In genomic region chr7:91880413-91881241, GRCh38 we compare ENCODE assay signal across 1 cellular context.
TF ChIP-seq lines count a peak whose summit lies in the region.

Gene MTERF1 (minus strand): TSS chr7:91880702. CDS start chr7:91880083, 619 bp downstream.

TF ChIP-seq in H1, 55 proteins besides CTCF, POLR2A, EP300 and RAD21 (continued from another document):
- TF ChIP-seq USF2 (IDR thresholded peaks at IDR 0.05; ENCODE audit: low read length) (no peak), JUND (IDR thresholded peaks at IDR 0.05; ENCODE audit: low read length) (0 out of 2 replicates have a peak, but pooled peaks have one; percentile 59), YY1 (IDR thresholded peaks at IDR 0.05; ENCODE audit: low read depth, low read length) (peak; percentile 45; the same call in 1 of the 2 replicates), RNF2 (IDR thresholded peaks at IDR 0.05; ENCODE audit: borderline replicate concordance, low read depth, low read length, missing control alignments, poor library complexity, severe bottlenecking) (no peak), HDAC2 (IDR thresholded peaks at IDR 0.05; ENCODE audit: borderline replicate concordance in 1 of 2, low read depth in 2 of 2, low read length in 2 of 2) (0 out of 4 replicates have a peak, but pooled peaks of 1 of the 2 experiments have one; percentile 21), FOSL1 (IDR thresholded peaks at IDR 0.05; ENCODE audit: insufficient read depth, low read depth, low read length) (no peak), BCL11A (IDR thresholded peaks at IDR 0.05; ENCODE audit: low read depth in 2 of 2, low read length in 2 of 2) (no peak), E2F6 (IDR thresholded peaks at IDR 0.05) (peak; percentile 31; the same call in 1 of the 2 replicates), MAFK (IDR thresholded peaks at IDR 0.05; ENCODE audit: low read depth, low read length) (no peak), TAF7 (optimal IDR thresholded peaks at IDR 0.05; ENCODE audit: borderline replicate concordance, low read depth, low read length) (peak; percentile 89), TAF1 (IDR thresholded peaks at IDR 0.05; ENCODE audit: low read depth, low read length) (peak; percentile 93), SIN3A (conservative IDR thresholded peaks at IDR 0.05 in 1 of 2, IDR thresholded peaks at IDR 0.05 in 1 of 2; ENCODE audit: low read depth in 1 of 2, low read length in 2 of 2) (peak in 1 of 2 experiments; percentile 65; a peak in 1 of 4 replicates), CHD2 (IDR thresholded peaks at IDR 0.05; ENCODE audit: low read length) (peak; percentile 49; the same call in 1 of the 2 replicates), CBX8 (IDR thresholded peaks at IDR 0.05; ENCODE audit: borderline replicate concordance, low read depth, low read length) (no peak), NRF1 (IDR thresholded peaks at IDR 0.05; ENCODE audit: low read depth, low read length) (no peak), ATF3 (IDR thresholded peaks at IDR 0.05; ENCODE audit: insufficient read depth, low read depth, low read length) (peak; percentile 58; the same call in 1 of the 2 replicates), CEBPB (IDR thresholded peaks at IDR 0.05; ENCODE audit: low read depth, low read length) (no peak), SAP30 (IDR thresholded peaks at IDR 0.05; ENCODE audit: insufficient read depth, insufficient replicate concordance, low read length) (peak; percentile 56), KDM5A (IDR thresholded peaks at IDR 0.05; ENCODE audit: low read length) (peak; percentile 37; the same call in 1 of the 2 replicates), EGR1 (IDR thresholded peaks at IDR 0.05; ENCODE audit: borderline replicate concordance, low read depth, low read length) (peak; percentile 95), CHD1 (IDR thresholded peaks at IDR 0.05; ENCODE audit: low read depth, low read length) (no peak), TBP (IDR thresholded peaks at IDR 0.05; ENCODE audit: low read depth, low read length) (peak; percentile 88), NANOG (IDR thresholded peaks at IDR 0.05; ENCODE audit: insufficient read depth, low read depth, low read length, poor library complexity, severe bottlenecking) (peak; percentile 51), CHD7 (IDR thresholded peaks at IDR 0.05; ENCODE audit: insufficient replicate concordance, low read length) (no peak)
TF ChIP-seq in H1: peak in this region for 26.
